ENCODE assay signal across 8 cellular contexts in genomic region chr1:205658943-205659581, GRCh38. TPM values are rescaled to one million over a fixed set of nuclear protein-coding genes. Genes with fewer than 3 reads are reported as not detected.
DNase-seq lines count a peak whose midpoint lies in the region; ATAC-seq and TF ChIP-seq lines count a peak whose summit lies in the region.

No MANE protein-coding gene starts in this region.

- POLR2A ChIA-PET in naive thymus-derived CD8-positive, alpha-beta T cell (lab: Charles Lee), result interaction anchor here (0.7 to 2.6 kb wide), 5 partner anchors 21 to 68 kb away, joined by 3 to 42 read pairs (median 6); partner anchors contain the start of genes ELK4 and SLC45A3

- peak; percentile 63 for ATAC-seq in GM18517 (IDR thresholded peaks at IDR 0.05; ENCODE audit: unreplicated experiment)
- ATAC-seq in HG03432 (IDR thresholded peaks at IDR 0.05; ENCODE audit: unreplicated experiment), result peak; percentile 77
- peak; percentile 95 to 98 for ATAC-seq in naive thymus-derived CD8-positive, alpha-beta T cell
- ATAC-seq in stimulated activated naive B cell treated with anti-CD40 and anti-IgM and Interleukin-4, amounts not matched to agents 10 μg/mL and 1 μg/mL and 100 μg/mL, for 72 hours (replicated peaks), result peak; percentile 91 to 93

- H3K4me3 Mint-ChIP-seq in naive thymus-derived CD8-positive, alpha-beta T cell, result no peak overlapping the region
- no peak overlapping the region for H3K4me3 Mint-ChIP-seq in stimulated activated naive B cell treated with anti-CD40 and anti-IgM and Interleukin-4, amounts not matched to agents 10 μg/mL and 1 μg/mL and 100 μg/mL, for 72 hours

- H3K36me3 Mint-ChIP-seq in naive thymus-derived CD8-positive, alpha-beta T cell, result no peaks in the 10 kb centered on the region
- H3K36me3 Mint-ChIP-seq in stimulated activated naive B cell treated with anti-CD40 and anti-IgM and Interleukin-4, amounts not matched to agents 10 μg/mL and 1 μg/mL and 100 μg/mL, for 72 hours, result peaks cover 7 to 24% of the 10 kb centered on the region in 2 donors

- peaks cover 0 to 7% (median 5%) of the 10 kb centered on the region in 4 donors for H3K4me1 Mint-ChIP-seq in naive thymus-derived CD8-positive, alpha-beta T cell
- peaks cover 30 to 49% of the 10 kb centered on the region in 2 donors for H3K4me1 Mint-ChIP-seq in stimulated activated naive B cell treated with anti-CD40 and anti-IgM and Interleukin-4, amounts not matched to agents 10 μg/mL and 1 μg/mL and 100 μg/mL, for 72 hours

- H3K27ac Mint-ChIP-seq in naive thymus-derived CD8-positive, alpha-beta T cell, result peak overlapping the region in 1 of 10 donors; percentile 38
- H3K27ac Mint-ChIP-seq in stimulated activated naive B cell treated with anti-CD40 and anti-IgM and Interleukin-4, amounts not matched to agents 10 μg/mL and 1 μg/mL and 100 μg/mL, for 72 hours, result no peak overlapping the region

- H3K9me3 Mint-ChIP-seq in naive thymus-derived CD8-positive, alpha-beta T cell, result no peaks in the 10 kb centered on the region
- H3K9me3 Mint-ChIP-seq in stimulated activated naive B cell treated with anti-CD40 and anti-IgM and Interleukin-4, amounts not matched to agents 10 μg/mL and 1 μg/mL and 100 μg/mL, for 72 hours, result no peaks in the 10 kb centered on the region

- DNase-seq in AG08395 (ENCODE audit: low spot score) (peak; percentile 90), NOMO-1 treated with DMSO at 0.1 percent for 48 hours (lab: John Stamatoyannopoulos, UW; ENCODE audit: unreplicated experiment) (peak; percentile 20), activated T-cell treated with anti-CD3 and anti-CD28 coated beads for 1 hour (ENCODE audit: low read depth) (peak; percentile 67), erythroblast (lab: John Stamatoyannopoulos, UW) (peak; percentile 75 to 84)
- DNase-seq in naive thymus-derived CD8-positive, alpha-beta T cell, result peak; percentile 57 to 84 (median 69)
- peak; percentile 67 for DNase-seq in stimulated activated naive B cell treated with anti-CD40 and anti-IgM and Interleukin-4, amounts not matched to agents 10 μg/mL and 1 μg/mL and 100 μg/mL, for 72 hours

- H3K27me3 Mint-ChIP-seq in naive thymus-derived CD8-positive, alpha-beta T cell, result peaks cover 0 to 1% (median 0%) of the 10 kb centered on the region in 5 donors
- no peaks in the 10 kb centered on the region for H3K27me3 Mint-ChIP-seq in stimulated activated naive B cell treated with anti-CD40 and anti-IgM and Interleukin-4, amounts not matched to agents 10 μg/mL and 1 μg/mL and 100 μg/mL, for 72 hours

- no peak for TF ChIP-seq POLR2A in erythroblast (IDR thresholded peaks at IDR 0.05; ENCODE audit: low read length)

RNA-seq across cellular contexts. Expression of gene SLC45A3, which starts 21.2 kb away (rescaled TPM):
- under 1 TPM; 0.25 to 0.36 TPM for total RNA-seq in naive thymus-derived CD8-positive, alpha-beta T cell
- polyA plus RNA-seq in naive thymus-derived CD8-positive, alpha-beta T cell, result not detected

RNA-seq across cellular contexts. Expression of gene ELK4, which starts 27.3 kb away (rescaled TPM):
- 100 to 1,000 TPM; 194 to 204 TPM for total RNA-seq in naive thymus-derived CD8-positive, alpha-beta T cell
- polyA plus RNA-seq in naive thymus-derived CD8-positive, alpha-beta T cell, result 1 to 10 TPM; 4.5 to 8.3 (median 5.8) TPM

Comparison
In these comparisons a context has a peak if more than half of its experiments do, and no peak if none do; other contexts are left out.
1. Peak in every context shown above with its lines: DNase-seq and ATAC-seq.
2. DNase-seq: peak in every context shown above with its lines; median percentile 90 in AG08395; 80 in erythroblast; 69 in naive thymus-derived CD8-positive, alpha-beta T cell; 67 in activated T-cell treated with anti-CD3 and anti-CD28 coated beads for 1 hour; 67 in stimulated activated naive B cell treated with anti-CD40 and anti-IgM and Interleukin-4, amounts not matched to agents 10 μg/mL and 1 μg/mL and 100 μg/mL, for 72 hours; 20 in NOMO-1 treated with DMSO at 0.1 percent for 48 hours.